In genomic region chr9:34611811-34612787, GRCh38 we compare ENCODE assay signal across 1 cellular context.
TF ChIP-seq lines count a peak whose summit lies in the region.

Gene RPP25L (minus strand): TSS chr9:34612097. CDS start chr9:34611296, 801 bp downstream.

TF ChIP-seq in K562, 482 proteins besides CTCF, POLR2A, EP300 and RAD21 (continued from another document and continues in another):
- TF ChIP-seq IRF1 (CRISPR knock-in tag; IDR thresholded peaks at IDR 0.05; ENCODE audit: borderline replicate concordance) (no peak), ZBTB7A (IDR thresholded peaks at IDR 0.05; ENCODE audit: borderline replicate concordance, control insufficient read depth, low read depth, low read length) (0 out of 2 replicates have a peak, but pooled peaks have one; percentile 8), ZNF77 (CRISPR knock-in tag; IDR thresholded peaks at IDR 0.05) (no peak), NCOR1 (IDR thresholded peaks at IDR 0.05) (no peak), IFI16 (CRISPR knock-in tag; IDR thresholded peaks at IDR 0.05) (no peak), ZNF212 (CRISPR knock-in tag; IDR thresholded peaks at IDR 0.05) (no peak), HMGXB4 (CRISPR knock-in tag; IDR thresholded peaks at IDR 0.05) (no peak), BDP1 (IDR thresholded peaks at IDR 0.05; ENCODE audit: insufficient read depth, insufficient read length) (no peak), ZC3H11A (IDR thresholded peaks at IDR 0.05; ENCODE audit: low read depth, low read length) (no peak), HDAC1 (IDR thresholded peaks at IDR 0.05) (0 out of 4 replicates have a peak, but pooled peaks of 1 of the 2 experiments have one; percentile 47), ZNF445 (CRISPR knock-in tag; IDR thresholded peaks at IDR 0.05; ENCODE audit: low read depth) (no peak), ZBTB33 (CRISPR knock-in tag; IDR thresholded peaks at IDR 0.05) (no peak), ZC3H8 (IDR thresholded peaks at IDR 0.05) (no peak), NR2C1 (IDR thresholded peaks at IDR 0.05) (no peak), NR2C1 (tag; IDR thresholded peaks at IDR 0.05) (no peak), HCFC1 (IDR thresholded peaks at IDR 0.05; ENCODE audit: low read depth, low read length) (peak; percentile 24; the same call in 1 of the 2 replicates), NR3C1 (CRISPR knock-in tag; IDR thresholded peaks at IDR 0.05) (no peak), PTRF (tag; IDR thresholded peaks at IDR 0.05) (no peak), ZKSCAN1 (IDR thresholded peaks at IDR 0.05; ENCODE audit: low read depth, low read length) (no peak), KDM5B (IDR thresholded peaks at IDR 0.05; ENCODE audit: insufficient replicate concordance, low read depth, low read length) (peak; percentile 80), SUPT5H (IDR thresholded peaks at IDR 0.05) (peak; percentile 86), POU5F1 (IDR thresholded peaks at IDR 0.05; ENCODE audit: borderline replicate concordance, low read depth, low read length, partially characterized antibody) (no peak), GMEB1 (CRISPR knock-in tag; IDR thresholded peaks at IDR 0.05) (peak; percentile 64), HMBOX1 (IDR thresholded peaks at IDR 0.05) (no peak), NR0B1 (IDR thresholded peaks at IDR 0.05; ENCODE audit: partially characterized antibody) (no peak), GATA2 (CRISPR knock-in tag; IDR thresholded peaks at IDR 0.05) (no peak), ZFPM2 (CRISPR knock-in tag; IDR thresholded peaks at IDR 0.05) (no peak), POLR3A (IDR thresholded peaks at IDR 0.05; ENCODE audit: borderline replicate concordance, extremely low read depth, insufficient read depth, insufficient read length) (no peak), SNIP1 (IDR thresholded peaks at IDR 0.05; ENCODE audit: low read depth) (no peak), KAT8 (IDR thresholded peaks at IDR 0.05; ENCODE audit: low read depth) (no peak), TBL1XR1 (IDR thresholded peaks at IDR 0.05; ENCODE audit: low read length in 2 of 2) (no peak), SMARCA4 (IDR thresholded peaks at IDR 0.05) (no peak), RHOXF2B (CRISPR knock-in tag; conservative IDR thresholded peaks at IDR 0.05) (no peak), ATF3 (IDR thresholded peaks at IDR 0.05) (no peak), ATF3 (CRISPR knock-in tag; conservative IDR thresholded peaks at IDR 0.05) (no peak), RBM22 (IDR thresholded peaks at IDR 0.05; ENCODE audit: low read depth, low read length, poor library complexity, severe bottlenecking) (no peak), FOSL1 (tag; conservative IDR thresholded peaks at IDR 0.05) (no peak), POLR2G (IDR thresholded peaks at IDR 0.05; ENCODE audit: low read depth, low read length) (peak; percentile 94), CTBP1 (IDR thresholded peaks at IDR 0.05; ENCODE audit: borderline replicate concordance) (peak; percentile 60; the same call in 1 of the 2 replicates), ZNF830 (CRISPR knock-in tag; IDR thresholded peaks at IDR 0.05) (no peak), PHF8 (IDR thresholded peaks at IDR 0.05; ENCODE audit: borderline replicate concordance, low read length) (peak; percentile 94), ESRRA (IDR thresholded peaks at IDR 0.05; ENCODE audit: borderline replicate concordance, low read depth) (peak; percentile 36; the same call in 1 of the 2 replicates), FOXJ2 (tag; IDR thresholded peaks at IDR 0.05) (no peak), CEBPB (tag; IDR thresholded peaks at IDR 0.05) (no peak), BRD4 (IDR thresholded peaks at IDR 0.05) (no peak), SAP30 (IDR thresholded peaks at IDR 0.05; ENCODE audit: borderline replicate concordance, insufficient read depth, low read depth, low read length, poor library complexity, severe bottlenecking) (peak; percentile 21), TRIM25 (IDR thresholded peaks at IDR 0.05; ENCODE audit: borderline replicate concordance) (no peak), CC2D1A (IDR thresholded peaks at IDR 0.05) (no peak), ZNF354B (CRISPR knock-in tag; IDR thresholded peaks at IDR 0.05) (no peak), BHLHE40 (IDR thresholded peaks at IDR 0.05; ENCODE audit: low read length) (no peak), SMAD3 (CRISPR knock-in tag; conservative IDR thresholded peaks at IDR 0.05) (no peak), ZNF431 (CRISPR knock-in tag; IDR thresholded peaks at IDR 0.05) (no peak), ZFX (CRISPR knock-in tag; IDR thresholded peaks at IDR 0.05) (peak; percentile 94), SMARCA5 (IDR thresholded peaks at IDR 0.05) (no peak), CAMTA2 (CRISPR knock-in tag; conservative IDR thresholded peaks at IDR 0.05) (no peak), MAX (CRISPR knock-in tag; IDR thresholded peaks at IDR 0.05) (peak; percentile 62), TCFL5 (CRISPR knock-in tag; conservative IDR thresholded peaks at IDR 0.05) (no peak), ZNF449 (CRISPR knock-in tag; IDR thresholded peaks at IDR 0.05) (no peak), U2AF2 (optimal IDR thresholded peaks at IDR 0.05; ENCODE audit: low read depth, low read length) (no peak), ZBTB2 (IDR thresholded peaks at IDR 0.05) (no peak)
